1 cellular context compared by ENCODE assay signal in the genomic region with DNA sequence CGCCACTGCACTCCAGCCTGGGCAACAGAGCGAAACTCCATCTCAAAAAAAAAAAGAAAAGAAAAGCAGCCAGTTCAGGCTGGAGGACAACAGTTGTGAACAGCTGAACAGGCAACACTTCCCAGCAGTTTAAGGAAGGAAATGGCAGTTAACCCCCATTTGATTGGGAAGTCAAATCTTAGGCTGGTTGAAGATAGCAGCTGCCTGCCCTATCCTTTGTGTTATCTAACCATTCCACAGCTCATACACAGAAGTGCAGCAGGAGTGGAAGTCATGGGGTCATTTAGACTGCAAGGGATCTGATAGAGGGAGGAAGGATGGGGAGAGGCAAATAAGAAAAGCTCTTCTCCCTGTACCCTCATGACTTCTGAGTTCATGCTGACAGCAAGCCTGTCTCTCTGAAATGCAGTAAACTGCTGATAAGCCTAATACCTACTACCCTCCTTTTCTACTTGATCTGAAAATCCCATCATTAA.
TF ChIP-seq lines count a peak whose summit lies in the region.

No MANE protein-coding gene starts in this region.

TF ChIP-seq in K562, 482 proteins besides CTCF, POLR2A, EP300 and RAD21 (continued from another document):
- TF ChIP-seq, protein P1, sequence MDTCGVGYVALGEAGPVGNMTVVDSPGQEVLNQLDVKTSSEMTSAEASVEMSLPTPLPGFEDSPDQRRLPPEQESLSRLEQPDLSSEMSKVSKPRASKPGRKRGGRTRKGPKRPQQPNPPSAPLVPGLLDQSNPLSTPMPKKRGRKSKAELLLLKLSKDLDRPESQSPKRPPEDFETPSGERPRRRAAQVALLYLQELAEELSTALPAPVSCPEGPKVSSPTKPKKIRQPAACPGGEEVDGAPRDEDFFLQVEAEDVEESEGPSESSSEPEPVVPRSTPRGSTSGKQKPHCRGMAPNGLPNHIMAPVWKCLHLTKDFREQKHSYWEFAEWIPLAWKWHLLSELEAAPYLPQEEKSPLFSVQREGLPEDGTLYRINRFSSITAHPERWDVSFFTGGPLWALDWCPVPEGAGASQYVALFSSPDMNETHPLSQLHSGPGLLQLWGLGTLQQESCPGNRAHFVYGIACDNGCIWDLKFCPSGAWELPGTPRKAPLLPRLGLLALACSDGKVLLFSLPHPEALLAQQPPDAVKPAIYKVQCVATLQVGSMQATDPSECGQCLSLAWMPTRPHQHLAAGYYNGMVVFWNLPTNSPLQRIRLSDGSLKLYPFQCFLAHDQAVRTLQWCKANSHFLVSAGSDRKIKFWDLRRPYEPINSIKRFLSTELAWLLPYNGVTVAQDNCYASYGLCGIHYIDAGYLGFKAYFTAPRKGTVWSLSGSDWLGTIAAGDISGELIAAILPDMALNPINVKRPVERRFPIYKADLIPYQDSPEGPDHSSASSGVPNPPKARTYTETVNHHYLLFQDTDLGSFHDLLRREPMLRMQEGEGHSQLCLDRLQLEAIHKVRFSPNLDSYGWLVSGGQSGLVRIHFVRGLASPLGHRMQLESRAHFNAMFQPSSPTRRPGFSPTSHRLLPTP (IDR thresholded peaks at IDR 0.05; ENCODE audit: borderline replicate concordance, extremely low read depth, insufficient read length), result no peak
- TF ChIP-seq, protein P2, sequence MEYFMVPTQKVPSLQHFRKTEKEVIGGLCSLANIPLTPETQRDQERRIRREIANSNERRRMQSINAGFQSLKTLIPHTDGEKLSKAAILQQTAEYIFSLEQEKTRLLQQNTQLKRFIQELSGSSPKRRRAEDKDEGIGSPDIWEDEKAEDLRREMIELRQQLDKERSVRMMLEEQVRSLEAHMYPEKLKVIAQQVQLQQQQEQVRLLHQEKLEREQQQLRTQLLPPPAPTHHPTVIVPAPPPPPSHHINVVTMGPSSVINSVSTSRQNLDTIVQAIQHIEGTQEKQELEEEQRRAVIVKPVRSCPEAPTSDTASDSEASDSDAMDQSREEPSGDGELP (CRISPR knock-in tag; IDR thresholded peaks at IDR 0.05; ENCODE audit: borderline replicate concordance), result peak; percentile 63; the same call in 1 of the 2 replicates
- peak; percentile 74; the same call in 1 of the 2 replicates for TF ChIP-seq TRIM28 (IDR thresholded peaks at IDR 0.05)
- peak; percentile 95 to 99 for TF ChIP-seq ETV6 (IDR thresholded peaks at IDR 0.05; ENCODE audit: borderline replicate concordance in 1 of 2, low read depth in 2 of 2, low read length in 1 of 2)
- TF ChIP-seq ETV6 (CRISPR knock-in tag; IDR thresholded peaks at IDR 0.05; ENCODE audit: borderline replicate concordance), result no peak
- 0 out of 2 replicates have a peak, but pooled peaks have one; percentile 41 for TF ChIP-seq LEF1 (IDR thresholded peaks at IDR 0.05)
- peak; percentile 83 for TF ChIP-seq NFIC (IDR thresholded peaks at IDR 0.05)
- TF ChIP-seq HDAC2 (IDR thresholded peaks at IDR 0.05), result peak; percentile 96
- peak; percentile 41; the same call in 1 of the 2 replicates for TF ChIP-seq L3MBTL2 (IDR thresholded peaks at IDR 0.05)
- TF ChIP-seq, protein P3, sequence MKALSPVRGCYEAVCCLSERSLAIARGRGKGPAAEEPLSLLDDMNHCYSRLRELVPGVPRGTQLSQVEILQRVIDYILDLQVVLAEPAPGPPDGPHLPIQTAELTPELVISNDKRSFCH (CRISPR knock-in tag; IDR thresholded peaks at IDR 0.05), result no peak
- TF ChIP-seq, protein P3 (tag; IDR thresholded peaks at IDR 0.05), result 0 out of 2 replicates have a peak, but pooled peaks have one; percentile 26
- peak; percentile 80 for TF ChIP-seq MTA2 (IDR thresholded peaks at IDR 0.05; ENCODE audit: low read depth)
- TF ChIP-seq GABPA (tag; conservative IDR thresholded peaks at IDR 0.05; ENCODE audit: low read depth), result 0 out of 2 replicates have a peak, but pooled peaks have one; percentile 22
- TF ChIP-seq FOSL1 (tag; conservative IDR thresholded peaks at IDR 0.05), result peak; percentile 55; the same call in 1 of the 2 replicates
